ENCODE assay signal across 1 cellular context in the genomic region with DNA sequence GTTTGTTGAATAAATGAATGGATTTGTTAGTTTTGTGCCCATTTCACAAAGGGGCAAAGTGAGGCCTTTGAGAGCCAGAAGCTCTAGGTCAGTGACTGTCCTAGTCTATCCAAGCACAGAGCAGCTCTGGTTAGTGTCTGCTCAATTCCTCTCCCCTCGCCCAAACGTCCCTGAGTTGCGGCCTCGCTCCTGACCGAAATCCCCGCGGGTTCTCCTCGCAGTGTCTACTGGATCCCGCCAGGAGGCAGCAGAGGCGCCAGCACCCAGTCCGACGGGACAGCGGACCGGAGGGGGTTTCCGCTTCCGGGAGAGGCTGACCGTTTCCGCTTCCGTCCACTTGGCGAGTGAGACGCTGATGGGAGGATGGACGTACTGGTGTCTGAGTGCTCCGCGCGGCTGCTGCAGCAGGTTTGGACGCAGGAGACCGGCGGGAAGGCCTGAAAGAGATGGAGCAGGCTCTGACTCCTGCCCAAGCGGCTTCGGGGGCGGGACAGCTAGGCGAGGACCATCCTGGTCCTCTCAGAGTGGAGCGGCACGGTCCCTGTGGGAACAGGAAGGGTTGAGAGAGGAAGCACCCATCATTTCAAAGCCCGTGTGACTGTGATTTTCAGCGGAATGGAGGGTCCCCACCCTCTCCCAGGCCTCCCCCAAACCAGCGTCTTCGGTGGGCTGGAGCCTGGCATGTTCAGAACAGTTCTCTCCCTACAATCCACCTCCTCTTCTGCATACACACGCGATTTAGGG.
TF ChIP-seq lines count a peak whose summit lies in the region.

A gene (plus strand): TSS at position 336 of the 744 bp plus-strand sequence. CDS start 28 bp downstream, at position 364.

TF ChIP-seq in K562, 482 proteins besides CTCF, POLR2A, EP300 and RAD21 (continued from another document and continues in another):
- TF ChIP-seq, protein P1, sequence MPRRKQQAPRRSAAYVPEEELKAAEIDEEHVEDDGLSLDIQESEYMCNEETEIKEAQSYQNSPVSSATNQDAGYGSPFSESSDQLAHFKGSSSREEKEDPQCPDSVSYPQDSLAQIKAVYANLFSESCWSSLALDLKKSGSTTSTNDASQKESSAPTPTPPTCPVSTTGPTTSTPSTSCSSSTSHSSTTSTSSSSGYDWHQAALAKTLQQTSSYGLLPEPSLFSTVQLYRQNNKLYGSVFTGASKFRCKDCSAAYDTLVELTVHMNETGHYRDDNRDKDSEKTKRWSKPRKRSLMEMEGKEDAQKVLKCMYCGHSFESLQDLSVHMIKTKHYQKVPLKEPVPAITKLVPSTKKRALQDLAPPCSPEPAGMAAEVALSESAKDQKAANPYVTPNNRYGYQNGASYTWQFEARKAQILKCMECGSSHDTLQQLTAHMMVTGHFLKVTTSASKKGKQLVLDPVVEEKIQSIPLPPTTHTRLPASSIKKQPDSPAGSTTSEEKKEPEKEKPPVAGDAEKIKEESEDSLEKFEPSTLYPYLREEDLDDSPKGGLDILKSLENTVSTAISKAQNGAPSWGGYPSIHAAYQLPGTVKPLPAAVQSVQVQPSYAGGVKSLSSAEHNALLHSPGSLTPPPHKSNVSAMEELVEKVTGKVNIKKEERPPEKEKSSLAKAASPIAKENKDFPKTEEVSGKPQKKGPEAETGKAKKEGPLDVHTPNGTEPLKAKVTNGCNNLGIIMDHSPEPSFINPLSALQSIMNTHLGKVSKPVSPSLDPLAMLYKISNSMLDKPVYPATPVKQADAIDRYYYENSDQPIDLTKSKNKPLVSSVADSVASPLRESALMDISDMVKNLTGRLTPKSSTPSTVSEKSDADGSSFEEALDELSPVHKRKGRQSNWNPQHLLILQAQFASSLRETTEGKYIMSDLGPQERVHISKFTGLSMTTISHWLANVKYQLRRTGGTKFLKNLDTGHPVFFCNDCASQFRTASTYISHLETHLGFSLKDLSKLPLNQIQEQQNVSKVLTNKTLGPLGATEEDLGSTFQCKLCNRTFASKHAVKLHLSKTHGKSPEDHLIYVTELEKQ (CRISPR knock-in tag; IDR thresholded peaks at IDR 0.05), result no peak
- no peak for TF ChIP-seq TCF7L2 (IDR thresholded peaks at IDR 0.05; ENCODE audit: low read depth, low read length)
- TF ChIP-seq, protein P2, sequence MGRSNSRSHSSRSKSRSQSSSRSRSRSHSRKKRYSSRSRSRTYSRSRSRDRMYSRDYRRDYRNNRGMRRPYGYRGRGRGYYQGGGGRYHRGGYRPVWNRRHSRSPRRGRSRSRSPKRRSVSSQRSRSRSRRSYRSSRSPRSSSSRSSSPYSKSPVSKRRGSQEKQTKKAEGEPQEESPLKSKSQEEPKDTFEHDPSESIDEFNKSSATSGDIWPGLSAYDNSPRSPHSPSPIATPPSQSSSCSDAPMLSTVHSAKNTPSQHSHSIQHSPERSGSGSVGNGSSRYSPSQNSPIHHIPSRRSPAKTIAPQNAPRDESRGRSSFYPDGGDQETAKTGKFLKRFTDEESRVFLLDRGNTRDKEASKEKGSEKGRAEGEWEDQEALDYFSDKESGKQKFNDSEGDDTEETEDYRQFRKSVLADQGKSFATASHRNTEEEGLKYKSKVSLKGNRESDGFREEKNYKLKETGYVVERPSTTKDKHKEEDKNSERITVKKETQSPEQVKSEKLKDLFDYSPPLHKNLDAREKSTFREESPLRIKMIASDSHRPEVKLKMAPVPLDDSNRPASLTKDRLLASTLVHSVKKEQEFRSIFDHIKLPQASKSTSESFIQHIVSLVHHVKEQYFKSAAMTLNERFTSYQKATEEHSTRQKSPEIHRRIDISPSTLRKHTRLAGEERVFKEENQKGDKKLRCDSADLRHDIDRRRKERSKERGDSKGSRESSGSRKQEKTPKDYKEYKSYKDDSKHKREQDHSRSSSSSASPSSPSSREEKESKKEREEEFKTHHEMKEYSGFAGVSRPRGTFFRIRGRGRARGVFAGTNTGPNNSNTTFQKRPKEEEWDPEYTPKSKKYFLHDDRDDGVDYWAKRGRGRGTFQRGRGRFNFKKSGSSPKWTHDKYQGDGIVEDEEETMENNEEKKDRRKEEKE (IDR thresholded peaks at IDR 0.05; ENCODE audit: borderline replicate concordance in 1 of 2, control insufficient read depth in 1 of 2, low read depth in 2 of 2, low read length in 1 of 2), result peak in 1 of 2 experiments; percentile 87; a peak in 2 of 4 replicates
- TF ChIP-seq ZNF133 (CRISPR knock-in tag; IDR thresholded peaks at IDR 0.05), result no peak
- peak; percentile 80 for TF ChIP-seq RBBP5 (IDR thresholded peaks at IDR 0.05; ENCODE audit: borderline replicate concordance, insufficient read depth, low read length, poor library complexity, severe bottlenecking)
- TF ChIP-seq KDM5B (IDR thresholded peaks at IDR 0.05; ENCODE audit: insufficient replicate concordance, low read depth, low read length), result peak; percentile 99
- no peak for TF ChIP-seq CSDE1 (IDR thresholded peaks at IDR 0.05)
- peak; percentile 84; the same call in 1 of the 2 replicates for TF ChIP-seq EHMT2 (IDR thresholded peaks at IDR 0.05)
- no peak for TF ChIP-seq MTF1 (CRISPR knock-in tag; IDR thresholded peaks at IDR 0.05; ENCODE audit: borderline replicate concordance)
- no peak for TF ChIP-seq SNIP1 (IDR thresholded peaks at IDR 0.05; ENCODE audit: low read depth)
- TF ChIP-seq, protein P3, sequence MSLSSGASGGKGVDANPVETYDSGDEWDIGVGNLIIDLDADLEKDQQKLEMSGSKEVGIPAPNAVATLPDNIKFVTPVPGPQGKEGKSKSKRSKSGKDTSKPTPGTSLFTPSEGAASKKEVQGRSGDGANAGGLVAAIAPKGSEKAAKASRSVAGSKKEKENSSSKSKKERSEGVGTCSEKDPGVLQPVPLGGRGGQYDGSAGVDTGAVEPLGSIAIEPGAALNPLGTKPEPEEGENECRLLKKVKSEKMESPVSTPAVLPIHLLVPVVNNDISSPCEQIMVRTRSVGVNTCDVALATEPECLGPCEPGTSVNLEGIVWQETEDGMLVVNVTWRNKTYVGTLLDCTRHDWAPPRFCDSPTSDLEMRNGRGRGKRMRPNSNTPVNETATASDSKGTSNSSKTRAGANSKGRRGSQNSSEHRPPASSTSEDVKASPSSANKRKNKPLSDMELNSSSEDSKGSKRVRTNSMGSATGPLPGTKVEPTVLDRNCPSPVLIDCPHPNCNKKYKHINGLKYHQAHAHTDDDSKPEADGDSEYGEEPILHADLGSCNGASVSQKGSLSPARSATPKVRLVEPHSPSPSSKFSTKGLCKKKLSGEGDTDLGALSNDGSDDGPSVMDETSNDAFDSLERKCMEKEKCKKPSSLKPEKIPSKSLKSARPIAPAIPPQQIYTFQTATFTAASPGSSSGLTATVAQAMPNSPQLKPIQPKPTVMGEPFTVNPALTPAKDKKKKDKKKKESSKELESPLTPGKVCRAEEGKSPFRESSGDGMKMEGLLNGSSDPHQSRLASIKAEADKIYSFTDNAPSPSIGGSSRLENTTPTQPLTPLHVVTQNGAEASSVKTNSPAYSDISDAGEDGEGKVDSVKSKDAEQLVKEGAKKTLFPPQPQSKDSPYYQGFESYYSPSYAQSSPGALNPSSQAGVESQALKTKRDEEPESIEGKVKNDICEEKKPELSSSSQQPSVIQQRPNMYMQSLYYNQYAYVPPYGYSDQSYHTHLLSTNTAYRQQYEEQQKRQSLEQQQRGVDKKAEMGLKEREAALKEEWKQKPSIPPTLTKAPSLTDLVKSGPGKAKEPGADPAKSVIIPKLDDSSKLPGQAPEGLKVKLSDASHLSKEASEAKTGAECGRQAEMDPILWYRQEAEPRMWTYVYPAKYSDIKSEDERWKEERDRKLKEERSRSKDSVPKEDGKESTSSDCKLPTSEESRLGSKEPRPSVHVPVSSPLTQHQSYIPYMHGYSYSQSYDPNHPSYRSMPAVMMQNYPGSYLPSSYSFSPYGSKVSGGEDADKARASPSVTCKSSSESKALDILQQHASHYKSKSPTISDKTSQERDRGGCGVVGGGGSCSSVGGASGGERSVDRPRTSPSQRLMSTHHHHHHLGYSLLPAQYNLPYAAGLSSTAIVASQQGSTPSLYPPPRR (CRISPR knock-in tag; IDR thresholded peaks at IDR 0.05; ENCODE audit: borderline replicate concordance), result no peak
- no peak for TF ChIP-seq ZNF316 (IDR thresholded peaks at IDR 0.05)
- no peak; the same call in 1 of the 2 replicates for TF ChIP-seq BHLHE40 (IDR thresholded peaks at IDR 0.05; ENCODE audit: low read length)
- no peak for TF ChIP-seq PTTG1 (tag; IDR thresholded peaks at IDR 0.05; ENCODE audit: low read depth)
- TF ChIP-seq CEBPG (CRISPR knock-in tag; IDR thresholded peaks at IDR 0.05), result no peak
- TF ChIP-seq CEBPG (tag; conservative IDR thresholded peaks at IDR 0.05 in 1 of 2, IDR thresholded peaks at IDR 0.05 in 1 of 2), result no peak
- TF ChIP-seq, protein P4, sequence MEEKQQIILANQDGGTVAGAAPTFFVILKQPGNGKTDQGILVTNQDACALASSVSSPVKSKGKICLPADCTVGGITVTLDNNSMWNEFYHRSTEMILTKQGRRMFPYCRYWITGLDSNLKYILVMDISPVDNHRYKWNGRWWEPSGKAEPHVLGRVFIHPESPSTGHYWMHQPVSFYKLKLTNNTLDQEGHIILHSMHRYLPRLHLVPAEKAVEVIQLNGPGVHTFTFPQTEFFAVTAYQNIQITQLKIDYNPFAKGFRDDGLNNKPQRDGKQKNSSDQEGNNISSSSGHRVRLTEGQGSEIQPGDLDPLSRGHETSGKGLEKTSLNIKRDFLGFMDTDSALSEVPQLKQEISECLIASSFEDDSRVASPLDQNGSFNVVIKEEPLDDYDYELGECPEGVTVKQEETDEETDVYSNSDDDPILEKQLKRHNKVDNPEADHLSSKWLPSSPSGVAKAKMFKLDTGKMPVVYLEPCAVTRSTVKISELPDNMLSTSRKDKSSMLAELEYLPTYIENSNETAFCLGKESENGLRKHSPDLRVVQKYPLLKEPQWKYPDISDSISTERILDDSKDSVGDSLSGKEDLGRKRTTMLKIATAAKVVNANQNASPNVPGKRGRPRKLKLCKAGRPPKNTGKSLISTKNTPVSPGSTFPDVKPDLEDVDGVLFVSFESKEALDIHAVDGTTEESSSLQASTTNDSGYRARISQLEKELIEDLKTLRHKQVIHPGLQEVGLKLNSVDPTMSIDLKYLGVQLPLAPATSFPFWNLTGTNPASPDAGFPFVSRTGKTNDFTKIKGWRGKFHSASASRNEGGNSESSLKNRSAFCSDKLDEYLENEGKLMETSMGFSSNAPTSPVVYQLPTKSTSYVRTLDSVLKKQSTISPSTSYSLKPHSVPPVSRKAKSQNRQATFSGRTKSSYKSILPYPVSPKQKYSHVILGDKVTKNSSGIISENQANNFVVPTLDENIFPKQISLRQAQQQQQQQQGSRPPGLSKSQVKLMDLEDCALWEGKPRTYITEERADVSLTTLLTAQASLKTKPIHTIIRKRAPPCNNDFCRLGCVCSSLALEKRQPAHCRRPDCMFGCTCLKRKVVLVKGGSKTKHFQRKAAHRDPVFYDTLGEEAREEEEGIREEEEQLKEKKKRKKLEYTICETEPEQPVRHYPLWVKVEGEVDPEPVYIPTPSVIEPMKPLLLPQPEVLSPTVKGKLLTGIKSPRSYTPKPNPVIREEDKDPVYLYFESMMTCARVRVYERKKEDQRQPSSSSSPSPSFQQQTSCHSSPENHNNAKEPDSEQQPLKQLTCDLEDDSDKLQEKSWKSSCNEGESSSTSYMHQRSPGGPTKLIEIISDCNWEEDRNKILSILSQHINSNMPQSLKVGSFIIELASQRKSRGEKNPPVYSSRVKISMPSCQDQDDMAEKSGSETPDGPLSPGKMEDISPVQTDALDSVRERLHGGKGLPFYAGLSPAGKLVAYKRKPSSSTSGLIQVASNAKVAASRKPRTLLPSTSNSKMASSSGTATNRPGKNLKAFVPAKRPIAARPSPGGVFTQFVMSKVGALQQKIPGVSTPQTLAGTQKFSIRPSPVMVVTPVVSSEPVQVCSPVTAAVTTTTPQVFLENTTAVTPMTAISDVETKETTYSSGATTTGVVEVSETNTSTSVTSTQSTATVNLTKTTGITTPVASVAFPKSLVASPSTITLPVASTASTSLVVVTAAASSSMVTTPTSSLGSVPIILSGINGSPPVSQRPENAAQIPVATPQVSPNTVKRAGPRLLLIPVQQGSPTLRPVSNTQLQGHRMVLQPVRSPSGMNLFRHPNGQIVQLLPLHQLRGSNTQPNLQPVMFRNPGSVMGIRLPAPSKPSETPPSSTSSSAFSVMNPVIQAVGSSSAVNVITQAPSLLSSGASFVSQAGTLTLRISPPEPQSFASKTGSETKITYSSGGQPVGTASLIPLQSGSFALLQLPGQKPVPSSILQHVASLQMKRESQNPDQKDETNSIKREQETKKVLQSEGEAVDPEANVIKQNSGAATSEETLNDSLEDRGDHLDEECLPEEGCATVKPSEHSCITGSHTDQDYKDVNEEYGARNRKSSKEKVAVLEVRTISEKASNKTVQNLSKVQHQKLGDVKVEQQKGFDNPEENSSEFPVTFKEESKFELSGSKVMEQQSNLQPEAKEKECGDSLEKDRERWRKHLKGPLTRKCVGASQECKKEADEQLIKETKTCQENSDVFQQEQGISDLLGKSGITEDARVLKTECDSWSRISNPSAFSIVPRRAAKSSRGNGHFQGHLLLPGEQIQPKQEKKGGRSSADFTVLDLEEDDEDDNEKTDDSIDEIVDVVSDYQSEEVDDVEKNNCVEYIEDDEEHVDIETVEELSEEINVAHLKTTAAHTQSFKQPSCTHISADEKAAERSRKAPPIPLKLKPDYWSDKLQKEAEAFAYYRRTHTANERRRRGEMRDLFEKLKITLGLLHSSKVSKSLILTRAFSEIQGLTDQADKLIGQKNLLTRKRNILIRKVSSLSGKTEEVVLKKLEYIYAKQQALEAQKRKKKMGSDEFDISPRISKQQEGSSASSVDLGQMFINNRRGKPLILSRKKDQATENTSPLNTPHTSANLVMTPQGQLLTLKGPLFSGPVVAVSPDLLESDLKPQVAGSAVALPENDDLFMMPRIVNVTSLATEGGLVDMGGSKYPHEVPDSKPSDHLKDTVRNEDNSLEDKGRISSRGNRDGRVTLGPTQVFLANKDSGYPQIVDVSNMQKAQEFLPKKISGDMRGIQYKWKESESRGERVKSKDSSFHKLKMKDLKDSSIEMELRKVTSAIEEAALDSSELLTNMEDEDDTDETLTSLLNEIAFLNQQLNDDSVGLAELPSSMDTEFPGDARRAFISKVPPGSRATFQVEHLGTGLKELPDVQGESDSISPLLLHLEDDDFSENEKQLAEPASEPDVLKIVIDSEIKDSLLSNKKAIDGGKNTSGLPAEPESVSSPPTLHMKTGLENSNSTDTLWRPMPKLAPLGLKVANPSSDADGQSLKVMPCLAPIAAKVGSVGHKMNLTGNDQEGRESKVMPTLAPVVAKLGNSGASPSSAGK (IDR thresholded peaks at IDR 0.05), result no peak
- TF ChIP-seq CBX2 (IDR thresholded peaks at IDR 0.05; ENCODE audit: insufficient read depth, low read length, poor library complexity, severe bottlenecking), result no peak
- no peak for TF ChIP-seq ILK (tag; IDR thresholded peaks at IDR 0.05; ENCODE audit: borderline replicate concordance, low read depth)
- no peak for TF ChIP-seq MIER1 (IDR thresholded peaks at IDR 0.05; ENCODE audit: low read depth)
- TF ChIP-seq SP2 (IDR thresholded peaks at IDR 0.05; ENCODE audit: extremely low read depth, low read depth, low read length, poor library complexity, severe bottlenecking), result peak; percentile 57
- TF ChIP-seq, protein P5, sequence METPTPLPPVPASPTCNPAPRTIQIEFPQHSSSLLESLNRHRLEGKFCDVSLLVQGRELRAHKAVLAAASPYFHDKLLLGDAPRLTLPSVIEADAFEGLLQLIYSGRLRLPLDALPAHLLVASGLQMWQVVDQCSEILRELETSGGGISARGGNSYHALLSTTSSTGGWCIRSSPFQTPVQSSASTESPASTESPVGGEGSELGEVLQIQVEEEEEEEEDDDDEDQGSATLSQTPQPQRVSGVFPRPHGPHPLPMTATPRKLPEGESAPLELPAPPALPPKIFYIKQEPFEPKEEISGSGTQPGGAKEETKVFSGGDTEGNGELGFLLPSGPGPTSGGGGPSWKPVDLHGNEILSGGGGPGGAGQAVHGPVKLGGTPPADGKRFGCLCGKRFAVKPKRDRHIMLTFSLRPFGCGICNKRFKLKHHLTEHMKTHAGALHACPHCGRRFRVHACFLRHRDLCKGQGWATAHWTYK (CRISPR knock-in tag; IDR thresholded peaks at IDR 0.05), result no peak
- no peak for TF ChIP-seq HEY1 (CRISPR knock-in tag; IDR thresholded peaks at IDR 0.05; ENCODE audit: borderline replicate concordance)
